In the genomic region with DNA sequence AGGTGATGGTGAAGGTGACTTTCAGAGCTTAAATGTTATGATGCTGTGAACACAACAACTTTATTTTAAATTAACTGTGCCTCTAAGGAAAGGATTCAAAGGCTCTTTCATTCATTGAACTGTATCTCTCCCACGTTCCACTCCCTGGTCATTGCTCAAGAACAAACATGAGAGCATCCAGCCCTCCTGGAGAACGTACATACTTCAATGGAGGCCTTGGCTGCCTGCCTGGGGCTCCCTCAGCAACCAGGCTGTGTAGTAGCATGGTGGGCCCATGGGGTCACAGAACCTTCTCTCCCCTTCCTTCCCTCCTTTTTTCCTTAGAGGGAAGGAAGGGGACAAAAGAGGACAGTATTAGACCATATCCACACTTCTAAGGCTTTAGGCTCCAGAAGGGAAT, we compare ENCODE assay signal across 19 cellular contexts.
DNase-seq lines count a peak whose midpoint lies in the region; ATAC-seq and TF ChIP-seq lines count a peak whose summit lies in the region.
"Had no signal": no experiment of that assay in that cellular context is flagged by ENCODE, and none has a peak within 500 bp of the region (broad histone marks: within the 10 kb centered on the region; RNA-seq: fewer than 3 reads in every experiment).

No MANE protein-coding gene starts in this region.

- no peak overlapping the region for H3K4me3 Mint-ChIP-seq in stimulated activated naive CD8-positive, alpha-beta T cell treated with anti-CD3 and anti-CD28 coated beads, Interleukin-15, amount 100 ng/mL, for 72 hours
- H3K4me3 Mint-ChIP-seq: CD8-positive, alpha-beta T cell had no signal

- peaks cover 0 to 10% (median 0%) of the 10 kb centered on the region in 11 experiments; a peak in 3 of 22 replicates for H4K20me1 ChIP-seq in BLaER1 treated with 17β-estradiol and CSF1 and Interleukin-3, amounts not matched to agents 10 nM and 100 nM

- peak overlapping the region; percentile 66 to 90 (median 82); a peak in 21 of 22 replicates for H3K4me2 ChIP-seq in BLaER1 treated with 17β-estradiol and CSF1 and Interleukin-3, amounts not matched to agents 10 nM and 100 nM

- 39 to 45% methylated on average over 2 of the region's 2 CpGs for WGBS in testis, 2 donors
- WGBS in suprapubic skin: 51% methylated on average over 2 of the region's 2 CpGs

- ATAC-seq in stimulated activated naive CD8-positive, alpha-beta T cell treated with anti-CD3 and anti-CD28 coated beads, Interleukin-15, amount 100 ng/mL, for 72 hours: no peak
- ATAC-seq: CD8-positive, alpha-beta T cell; GM12878; HepG2 had no signal

- H3K9ac ChIP-seq in BLaER1 treated with 17β-estradiol and CSF1 and Interleukin-3, amounts not matched to agents 10 nM and 100 nM: no peak overlapping the region

- intact Hi-C loops in testis (cut with DNase I; ENCODE audit: low total_unique reads): no loop called here

- TF ChIP-seq CTCF in choroid plexus epithelial cell (conservative IDR thresholded peaks at IDR 0.05; ENCODE audit: low read depth, low read length) (no peak), testis (IDR thresholded peaks at IDR 0.05) (no peak), suprapubic skin (IDR thresholded peaks at IDR 0.05) (no peak)

- 0 out of 22 replicates have a peak overlapping the region, but pooled peaks of 1 of the 11 experiments have one; percentile 17 for H3K27ac ChIP-seq in BLaER1 treated with 17β-estradiol and CSF1 and Interleukin-3, amounts not matched to agents 10 nM and 100 nM
- H3K27ac ChIP-seq in testis (no peak overlapping the region), suprapubic skin (no peak overlapping the region)

- no peak for TF ChIP-seq EP300 in suprapubic skin (IDR thresholded peaks at IDR 0.05)

- H3K4me1 ChIP-seq in BLaER1 treated with 17β-estradiol and CSF1 and Interleukin-3, amounts not matched to agents 10 nM and 100 nM: peaks cover 77 to 100% (median 99%) of the 10 kb centered on the region in 10 experiments
- peaks cover 3% of the 10 kb centered on the region for H3K4me1 ChIP-seq in testis
- H3K4me1 ChIP-seq in suprapubic skin: no peaks in the 10 kb centered on the region
- H3K4me1 ChIP-seq: BE2C had no signal

- no peaks in the 10 kb centered on the region for H3K36me3 ChIP-seq in BLaER1 treated with 17β-estradiol and CSF1 and Interleukin-3, amounts not matched to agents 10 nM and 100 nM
- H3K36me3 ChIP-seq in testis (ENCODE audit: low read depth, missing control alignments) (no peaks in the 10 kb centered on the region), suprapubic skin (no peaks in the 10 kb centered on the region)
- H3K36me3 ChIP-seq: BE2C had no signal

- no peak overlapping the region; a peak in 1 of 20 replicates for H3K4me3 ChIP-seq in BLaER1 treated with 17β-estradiol and CSF1 and Interleukin-3, amounts not matched to agents 10 nM and 100 nM
- H3K4me3 ChIP-seq in choroid plexus epithelial cell (ENCODE audit: low read depth, low read length): no peak overlapping the region
- H3K4me3 ChIP-seq in testis: no peak overlapping the region
- no peak overlapping the region for H3K4me3 ChIP-seq in suprapubic skin
- H3K4me3 ChIP-seq: GM12878 had no signal

- no peaks in the 10 kb centered on the region for H3K9me3 ChIP-seq in BLaER1 treated with 17β-estradiol and CSF1 and Interleukin-3, amounts not matched to agents 10 nM and 100 nM (replicated peaks in 1 of 11)
- H3K9me3 ChIP-seq in testis (no peaks in the 10 kb centered on the region), suprapubic skin (no peaks in the 10 kb centered on the region)
- H3K9me3 ChIP-seq: BE2C had no signal

- H3K9me3 Mint-ChIP-seq in stimulated activated naive CD8-positive, alpha-beta T cell treated with anti-CD3 and anti-CD28 coated beads, Interleukin-15, amount 100 ng/mL, for 72 hours: no peaks in the 10 kb centered on the region
- H3K9me3 Mint-ChIP-seq: CD8-positive, alpha-beta T cell had no signal

- TF ChIP-seq POLR2A in testis (IDR thresholded peaks at IDR 0.05) (no peak), suprapubic skin (IDR thresholded peaks at IDR 0.05) (no peak)

- peaks cover 6% of the 10 kb centered on the region for H3K4me1 Mint-ChIP-seq in stimulated activated naive CD8-positive, alpha-beta T cell treated with anti-CD3 and anti-CD28 coated beads, Interleukin-15, amount 100 ng/mL, for 72 hours

- H3K27ac Mint-ChIP-seq in stimulated activated naive CD8-positive, alpha-beta T cell treated with anti-CD3 and anti-CD28 coated beads, Interleukin-15, amount 100 ng/mL, for 72 hours: peak overlapping the region in 1 of 2 donors; percentile 8
- H3K27ac Mint-ChIP-seq: CD8-positive, alpha-beta T cell had no signal

- H3K27me3 ChIP-seq in BLaER1 treated with 17β-estradiol and CSF1 and Interleukin-3, amounts not matched to agents 10 nM and 100 nM: peaks cover 0 to 58% (median 0%) of the 10 kb centered on the region in 11 experiments; a peak in 6 of 22 replicates
- no peaks in the 10 kb centered on the region for H3K27me3 ChIP-seq in testis
- no peaks in the 10 kb centered on the region for H3K27me3 ChIP-seq in suprapubic skin

- peak; percentile 16 for DNase-seq in NCI-H2029 (lab: John Stamatoyannopoulos, UW)
- peak; percentile 74 for DNase-seq in choroid plexus epithelial cell (ENCODE audit: low read depth)
- peak; percentile 33 for DNase-seq in testis
- no peak for DNase-seq in suprapubic skin (ENCODE audit: low spot score in 2 of 2)
- DNase-seq in AG20443 (ENCODE audit: low spot score): no peak
- DNase-seq in stimulated activated naive CD8-positive, alpha-beta T cell treated with anti-CD3 and anti-CD28 coated beads, Interleukin-15, amount 100 ng/mL, for 72 hours: no peak
- DNase-seq: ACHN; BE2C; CD8-positive, alpha-beta T cell; GDM1; KG1; NCI-H1092; NCI-H345; NCI-H526; NK-92 treated with Interleukin-12 subunit alpha and Interleukin-12 subunit beta, amount 100 ng/mL, for 24 hours; SHP77 treated with DMSO at 0.1 percent for 48 hours had no signal

- no peaks in the 10 kb centered on the region for H3K27me3 Mint-ChIP-seq in stimulated activated naive CD8-positive, alpha-beta T cell treated with anti-CD3 and anti-CD28 coated beads, Interleukin-15, amount 100 ng/mL, for 72 hours

Comparison
In these comparisons a context has a peak if more than half of its experiments do, and no peak if none do; other contexts are left out.
1. DNase-seq: peak in NCI-H2029 (single experiment), choroid plexus epithelial cell (single experiment) and testis (single experiment); none in suprapubic skin (0 of 2), AG20443 (single experiment) and stimulated activated naive CD8-positive, alpha-beta T cell treated with anti-CD3 and anti-CD28 coated beads, Interleukin-15, amount 100 ng/mL, for 72 hours (0 of 2).